ENCODE assay signal across 8 cellular contexts in the genomic region with DNA sequence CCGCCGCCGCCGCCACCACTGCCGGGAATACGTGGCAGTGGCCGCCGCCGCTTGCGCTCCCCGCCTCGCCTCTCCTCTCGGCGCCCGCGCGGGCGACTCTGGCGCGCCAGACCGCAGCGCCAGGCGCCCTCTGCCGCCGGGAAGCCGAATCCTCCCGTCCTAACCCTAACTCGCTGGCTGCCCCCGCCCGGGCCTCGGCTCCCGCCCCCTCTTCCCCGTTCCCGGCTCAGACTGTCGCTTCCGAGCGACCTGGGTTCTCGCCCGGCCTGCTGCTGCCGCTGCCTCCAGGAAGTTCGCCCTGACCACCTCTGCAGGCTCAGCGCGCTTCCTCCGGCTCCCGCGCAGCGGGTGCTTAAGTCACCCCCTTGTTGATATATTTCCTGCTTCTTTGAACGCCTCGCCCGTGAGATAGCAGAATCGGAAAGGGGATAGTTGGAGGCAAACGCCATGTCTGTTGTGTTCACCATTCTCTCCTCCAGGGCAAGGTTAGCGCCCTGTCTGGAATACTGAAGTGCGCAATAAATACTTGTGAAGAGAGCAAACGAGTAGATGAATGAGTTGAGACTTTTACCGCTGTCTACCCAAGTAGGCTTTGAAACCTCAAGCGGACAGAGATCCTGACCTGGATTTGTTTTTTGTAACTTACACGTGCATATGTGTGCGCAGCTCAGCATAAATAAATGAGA. TPM values are rescaled to one million over a fixed set of nuclear protein-coding genes. Genes with fewer than 3 reads are reported as not detected.
DNase-seq lines count a peak whose midpoint lies in the region; ATAC-seq and TF ChIP-seq lines count a peak whose summit lies in the region.

A gene with protein sequence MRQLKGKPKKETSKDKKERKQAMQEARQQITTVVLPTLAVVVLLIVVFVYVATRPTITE (minus strand): TSS at position 100 of the 686 bp plus-strand sequence. CDS start 64,202 bp downstream, outside the sequence.

- POLR2A ChIA-PET in WTC11 (lab: Charles Lee) = no interaction called here

- peak; percentile 85 for ATAC-seq in GM19023 (IDR thresholded peaks at IDR 0.05; ENCODE audit: unreplicated experiment)
- peak; percentile 75 for ATAC-seq in HG03175 (IDR thresholded peaks at IDR 0.05; ENCODE audit: unreplicated experiment)
- peak; percentile 84 for ATAC-seq in WTC11

- H3K27ac Mint-ChIP-seq in WTC11 = peak within 1 kb of the TSS; percentile 96

- CTCF ChIA-PET in WTC11 (lab: Charles Lee) = interaction anchor here (1.0 to 2.7 kb wide), 3 partner anchors 62 to 309 kb away, joined by 3 to 18 read pairs (median 5); no protein-coding TSS in a partner anchor

- H3K4me3 Mint-ChIP-seq in WTC11 = peak within 1 kb of the TSS; percentile 85

- no peaks in the 10 kb centered on the region for H3K27me3 Mint-ChIP-seq in WTC11 (ENCODE audit: low read depth)

- H3K4me3 ChIP-seq in AG09309 (ENCODE audit: control insufficient read depth, low read depth, low read length) (peak within 1 kb of the TSS; percentile 75), cardiac fibroblast (replicated peaks in 1 of 2; ENCODE audit: low read depth in 2 of 2, low read length in 2 of 2) (peak within 1 kb of the TSS; percentile 64 to 72)

- no peak for DNase-seq in AG09309 (ENCODE audit: low read depth)
- peak; percentile 86 for DNase-seq in NCI-H2227 (lab: John Stamatoyannopoulos, UW; ENCODE audit: unreplicated experiment)
- DNase-seq in WTC11 (ENCODE audit: low spot score) = peak; percentile 90
- peak; percentile 73 to 82 for DNase-seq in cardiac fibroblast (ENCODE audit: low read depth in 2 of 2)
- peak; percentile 69 for DNase-seq in iris pigment epithelial cell (ENCODE audit: low read depth)
- peak; percentile 68 for DNase-seq in stimulated activated CD4-positive, alpha-beta T cell treated with anti-CD3 and anti-CD28 coated beads, Interleukin-12 subunit alpha, Interleukin-12 subunit beta, amount 100 ng/mL, for 4 hours

- peaks cover 70% of the 10 kb centered on the region for H3K4me1 Mint-ChIP-seq in WTC11

- TF ChIP-seq CTCF in AG09309 (IDR thresholded peaks at IDR 0.05; ENCODE audit: control insufficient read depth, insufficient read depth, low read depth, low read length, missing control alignments) = peak; percentile 60
- peak; percentile 27; the same call in 1 of the 2 replicates for TF ChIP-seq CTCF in WTC11 (IDR thresholded peaks at IDR 0.05)
- TF ChIP-seq CTCF in cardiac fibroblast (IDR thresholded peaks at IDR 0.05; ENCODE audit: low read depth, low read length) = peak; percentile 40

- no peaks in the 10 kb centered on the region for H3K9me3 Mint-ChIP-seq in WTC11

- no peaks in the 10 kb centered on the region for H3K36me3 Mint-ChIP-seq in WTC11

TF ChIP-seq in WTC11, 78 proteins besides CTCF, POLR2A, EP300 and RAD21 (continues in another document):
- TF ChIP-seq ZNF671 (CRISPR knock-in tag; IDR thresholded peaks at IDR 0.05) (no peak), CREM (CRISPR knock-in tag; IDR thresholded peaks at IDR 0.05) (0 out of 2 replicates have a peak, but pooled peaks have one; percentile 37), CBFB (CRISPR knock-in tag; IDR thresholded peaks at IDR 0.05; ENCODE audit: low read depth) (no peak), TEAD1 (CRISPR knock-in tag; IDR thresholded peaks at IDR 0.05) (peak; percentile 23; the same call in 1 of the 2 replicates), GABPB1 (CRISPR knock-in tag; IDR thresholded peaks at IDR 0.05) (no peak), NFATC4 (CRISPR knock-in tag; IDR thresholded peaks at IDR 0.05) (no peak)
- TF ChIP-seq, protein P1, sequence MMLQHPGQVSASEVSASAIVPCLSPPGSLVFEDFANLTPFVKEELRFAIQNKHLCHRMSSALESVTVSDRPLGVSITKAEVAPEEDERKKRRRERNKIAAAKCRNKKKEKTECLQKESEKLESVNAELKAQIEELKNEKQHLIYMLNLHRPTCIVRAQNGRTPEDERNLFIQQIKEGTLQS (CRISPR knock-in tag; conservative IDR thresholded peaks at IDR 0.05) = no peak
- TF ChIP-seq, protein P2, sequence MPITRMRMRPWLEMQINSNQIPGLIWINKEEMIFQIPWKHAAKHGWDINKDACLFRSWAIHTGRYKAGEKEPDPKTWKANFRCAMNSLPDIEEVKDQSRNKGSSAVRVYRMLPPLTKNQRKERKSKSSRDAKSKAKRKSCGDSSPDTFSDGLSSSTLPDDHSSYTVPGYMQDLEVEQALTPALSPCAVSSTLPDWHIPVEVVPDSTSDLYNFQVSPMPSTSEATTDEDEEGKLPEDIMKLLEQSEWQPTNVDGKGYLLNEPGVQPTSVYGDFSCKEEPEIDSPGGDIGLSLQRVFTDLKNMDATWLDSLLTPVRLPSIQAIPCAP (CRISPR knock-in tag; IDR thresholded peaks at IDR 0.05) = no peak
- TF ChIP-seq, protein P3, sequence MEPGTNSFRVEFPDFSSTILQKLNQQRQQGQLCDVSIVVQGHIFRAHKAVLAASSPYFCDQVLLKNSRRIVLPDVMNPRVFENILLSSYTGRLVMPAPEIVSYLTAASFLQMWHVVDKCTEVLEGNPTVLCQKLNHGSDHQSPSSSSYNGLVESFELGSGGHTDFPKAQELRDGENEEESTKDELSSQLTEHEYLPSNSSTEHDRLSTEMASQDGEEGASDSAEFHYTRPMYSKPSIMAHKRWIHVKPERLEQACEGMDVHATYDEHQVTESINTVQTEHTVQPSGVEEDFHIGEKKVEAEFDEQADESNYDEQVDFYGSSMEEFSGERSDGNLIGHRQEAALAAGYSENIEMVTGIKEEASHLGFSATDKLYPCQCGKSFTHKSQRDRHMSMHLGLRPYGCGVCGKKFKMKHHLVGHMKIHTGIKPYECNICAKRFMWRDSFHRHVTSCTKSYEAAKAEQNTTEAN (CRISPR knock-in tag; IDR thresholded peaks at IDR 0.05) = no peak
- TF ChIP-seq, protein P4, sequence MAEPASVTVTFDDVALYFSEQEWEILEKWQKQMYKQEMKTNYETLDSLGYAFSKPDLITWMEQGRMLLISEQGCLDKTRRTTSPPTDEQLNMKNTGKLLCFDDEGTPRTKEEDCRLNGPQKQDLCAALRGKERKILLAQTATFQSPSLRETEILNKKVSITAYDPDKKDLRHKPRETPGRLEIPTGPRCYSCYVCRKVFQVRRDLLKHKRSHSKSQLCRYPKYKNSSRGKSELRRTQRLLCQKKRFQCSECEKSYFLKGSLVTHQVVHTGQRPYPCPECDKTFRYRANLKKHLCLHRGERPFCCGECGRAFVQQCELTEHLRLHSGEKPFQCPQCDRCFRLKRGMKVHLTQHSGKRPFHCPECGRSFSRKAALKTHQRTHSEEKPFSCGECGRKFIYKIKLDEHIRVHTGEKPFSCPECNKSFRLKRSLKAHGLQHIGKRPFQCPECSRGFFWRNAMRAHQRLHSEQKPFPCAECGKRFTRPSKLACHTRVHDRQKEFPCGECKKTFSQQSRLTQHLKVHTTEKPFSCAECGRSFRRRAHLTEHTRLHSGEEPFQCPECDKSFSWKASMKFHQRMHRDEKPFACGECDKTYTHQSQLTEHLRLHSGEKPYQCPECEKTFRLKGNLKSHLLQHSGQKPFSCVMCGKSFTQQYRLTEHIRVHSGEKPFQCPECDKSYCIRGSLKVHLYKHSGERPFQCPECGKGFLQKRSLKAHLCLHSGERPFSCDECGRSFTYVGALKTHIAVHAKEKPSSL (CRISPR knock-in tag; conservative IDR thresholded peaks at IDR 0.05) = no peak
- TF ChIP-seq, protein P5, sequence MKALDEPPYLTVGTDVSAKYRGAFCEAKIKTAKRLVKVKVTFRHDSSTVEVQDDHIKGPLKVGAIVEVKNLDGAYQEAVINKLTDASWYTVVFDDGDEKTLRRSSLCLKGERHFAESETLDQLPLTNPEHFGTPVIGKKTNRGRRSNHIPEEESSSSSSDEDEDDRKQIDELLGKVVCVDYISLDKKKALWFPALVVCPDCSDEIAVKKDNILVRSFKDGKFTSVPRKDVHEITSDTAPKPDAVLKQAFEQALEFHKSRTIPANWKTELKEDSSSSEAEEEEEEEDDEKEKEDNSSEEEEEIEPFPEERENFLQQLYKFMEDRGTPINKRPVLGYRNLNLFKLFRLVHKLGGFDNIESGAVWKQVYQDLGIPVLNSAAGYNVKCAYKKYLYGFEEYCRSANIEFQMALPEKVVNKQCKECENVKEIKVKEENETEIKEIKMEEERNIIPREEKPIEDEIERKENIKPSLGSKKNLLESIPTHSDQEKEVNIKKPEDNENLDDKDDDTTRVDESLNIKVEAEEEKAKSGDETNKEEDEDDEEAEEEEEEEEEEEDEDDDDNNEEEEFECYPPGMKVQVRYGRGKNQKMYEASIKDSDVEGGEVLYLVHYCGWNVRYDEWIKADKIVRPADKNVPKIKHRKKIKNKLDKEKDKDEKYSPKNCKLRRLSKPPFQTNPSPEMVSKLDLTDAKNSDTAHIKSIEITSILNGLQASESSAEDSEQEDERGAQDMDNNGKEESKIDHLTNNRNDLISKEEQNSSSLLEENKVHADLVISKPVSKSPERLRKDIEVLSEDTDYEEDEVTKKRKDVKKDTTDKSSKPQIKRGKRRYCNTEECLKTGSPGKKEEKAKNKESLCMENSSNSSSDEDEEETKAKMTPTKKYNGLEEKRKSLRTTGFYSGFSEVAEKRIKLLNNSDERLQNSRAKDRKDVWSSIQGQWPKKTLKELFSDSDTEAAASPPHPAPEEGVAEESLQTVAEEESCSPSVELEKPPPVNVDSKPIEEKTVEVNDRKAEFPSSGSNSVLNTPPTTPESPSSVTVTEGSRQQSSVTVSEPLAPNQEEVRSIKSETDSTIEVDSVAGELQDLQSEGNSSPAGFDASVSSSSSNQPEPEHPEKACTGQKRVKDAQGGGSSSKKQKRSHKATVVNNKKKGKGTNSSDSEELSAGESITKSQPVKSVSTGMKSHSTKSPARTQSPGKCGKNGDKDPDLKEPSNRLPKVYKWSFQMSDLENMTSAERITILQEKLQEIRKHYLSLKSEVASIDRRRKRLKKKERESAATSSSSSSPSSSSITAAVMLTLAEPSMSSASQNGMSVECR (CRISPR knock-in tag; IDR thresholded peaks at IDR 0.05; ENCODE audit: borderline replicate concordance) = no peak

RNA-seq across cellular contexts. Expression of the gene that starts here (rescaled TPM):
- 42.3 to 50.1 TPM (median 42.9 TPM) in 3 replicates for total RNA-seq in WTC11 (2021)
